Comparison of ENCODE assay signal across 10 cellular contexts in genomic region chr11:102914238-102915043, GRCh38. TPM values are rescaled to one million over a fixed set of nuclear protein-coding genes. Genes with fewer than 3 reads are reported as not detected.
DNase-seq lines count a peak whose midpoint lies in the region; ATAC-seq, FAIRE-seq and TF ChIP-seq lines count a peak whose summit lies in the region.
"Had no signal": no experiment of that assay in that cellular context is flagged by ENCODE, and none has a peak within 500 bp of the region (broad histone marks: within the 10 kb centered on the region; RNA-seq: fewer than 3 reads in every experiment).

No MANE protein-coding gene starts in this region.

- no peaks in the 10 kb centered on the region for H3K27me3 ChIP-seq in H7 (ENCODE audit: control insufficient read depth, insufficient read depth, low read length)

- peaks cover 5% of the 10 kb centered on the region for H3K27me3 Mint-ChIP-seq in activated CD4-positive, alpha-beta T cell treated with anti-CD3 and anti-CD28 coated beads, Interleukin-2, amount 10 ng/mL, durations not matched to agents 7 days and 5 days

- no peak overlapping the region for H3K27ac Mint-ChIP-seq in activated CD4-positive, alpha-beta T cell treated with anti-CD3 and anti-CD28 coated beads, Interleukin-2, amount 10 ng/mL, durations not matched to agents 7 days and 5 days
- H3K27ac Mint-ChIP-seq: natural killer cell treated with Interleukin-12 subunit alpha and Interleukin-12 subunit beta and Interleukin-15 and Interleukin-18, amount 100 ng/mL, for 72 hours had no signal

- no peaks in the 10 kb centered on the region for H3K9me3 Mint-ChIP-seq in activated CD4-positive, alpha-beta T cell treated with anti-CD3 and anti-CD28 coated beads, Interleukin-2, amount 10 ng/mL, durations not matched to agents 7 days and 5 days
- H3K9me3 Mint-ChIP-seq: natural killer cell treated with Interleukin-12 subunit alpha and Interleukin-12 subunit beta and Interleukin-15 and Interleukin-18, amount 100 ng/mL, for 72 hours had no signal

- H3K4me3 Mint-ChIP-seq in activated CD4-positive, alpha-beta T cell treated with anti-CD3 and anti-CD28 coated beads, Interleukin-2, amount 10 ng/mL, durations not matched to agents 7 days and 5 days, result no peak overlapping the region
- H3K4me3 Mint-ChIP-seq: natural killer cell treated with Interleukin-12 subunit alpha and Interleukin-12 subunit beta and Interleukin-15 and Interleukin-18, amount 100 ng/mL, for 72 hours had no signal

- POLR2A ChIA-PET in activated CD4-positive, alpha-beta T cell treated with anti-CD3 and anti-CD28 coated beads, Interleukin-2, amount 10 ng/mL, durations not matched to agents 7 days and 5 days (lab: Charles Lee), result no interaction called here

- no peak for FAIRE-seq in GM12892 (lab: Jason Lieb, UNC)

- no peaks in the 10 kb centered on the region for H3K36me3 ChIP-seq in H7 (replicated peaks; ENCODE audit: control insufficient read depth, insufficient read depth, low read length)

- intact Hi-C loops in head of caudate nucleus (cut with DNase I), result no loop called here

- CTCF ChIA-PET in activated CD4-positive, alpha-beta T cell treated with anti-CD3 and anti-CD28 coated beads, Interleukin-2, amount 10 ng/mL, durations not matched to agents 7 days and 5 days (lab: Charles Lee), result interaction anchor here (0.8 kb wide), 1 partner anchor 301 kb away, joined by 3 read pairs; no protein-coding TSS in a partner anchor

- H3K4me3 ChIP-seq in H7 (ENCODE audit: insufficient read depth, low read depth, low read length), result no peak overlapping the region
- H3K4me3 ChIP-seq: SK-N-MC had no signal

- no peaks in the 10 kb centered on the region for H3K36me3 Mint-ChIP-seq in activated CD4-positive, alpha-beta T cell treated with anti-CD3 and anti-CD28 coated beads, Interleukin-2, amount 10 ng/mL, durations not matched to agents 7 days and 5 days (ENCODE audit: low read depth)
- H3K36me3 Mint-ChIP-seq: natural killer cell treated with Interleukin-12 subunit alpha and Interleukin-12 subunit beta and Interleukin-15 and Interleukin-18, amount 100 ng/mL, for 72 hours had no signal

- ATAC-seq in HG02610 (IDR thresholded peaks at IDR 0.05; ENCODE audit: unreplicated experiment), result no peak

- in situ Hi-C loops in SK-MEL-5 (cut with HindIII; ENCODE audit: low pct_unique_long_range_greater_than_20kb, low sequenced_read_pairs), result no loop called here

- peak; percentile 13 for DNase-seq in DMS 273 (lab: John Stamatoyannopoulos, UW; ENCODE audit: unreplicated experiment)
- peak; percentile 30 for DNase-seq in H7
- DNase-seq in SK-MEL-5 (ENCODE audit: low read depth, low spot score), result peak; percentile 57
- DNase-seq in head of caudate nucleus, result peak in 28 of 42 donors; percentile 9 to 66 (median 36)
- peak; percentile 31 for DNase-seq in stromal cell of bone marrow (ENCODE audit: low read depth)
- DNase-seq in activated CD4-positive, alpha-beta T cell treated with anti-CD3 and anti-CD28 coated beads, Interleukin-2, amount 10 ng/mL, durations not matched to agents 7 days and 5 days, result no peak
- no peak for DNase-seq in GM12892 (ENCODE audit: insufficient read length)

- TF ChIP-seq POLR2A in GM12892 (IDR thresholded peaks at IDR 0.05; ENCODE audit: low read depth, low read length), result no peak

- no peaks in the 10 kb centered on the region for H3K4me1 Mint-ChIP-seq in activated CD4-positive, alpha-beta T cell treated with anti-CD3 and anti-CD28 coated beads, Interleukin-2, amount 10 ng/mL, durations not matched to agents 7 days and 5 days

RNA-seq across cellular contexts. Expression of gene MMP12, which starts 39.7 kb away (rescaled TPM):
- not detected in 2 replicates for total RNA-seq in H7 (2014; rRNA removed; shearing (Covaris generic))
- not detected in 2 replicates for total RNA-seq in SK-MEL-5 (2014; rRNA removed; shearing (Covaris generic))
- polyA plus RNA-seq in SK-MEL-5 (2015; cell fraction: cytosol; rRNA removed), result 0.46 TPM in 1 of 2 replicates, not detected in the other
- polyA plus RNA-seq in SK-MEL-5 (2015; cell fraction: nucleus; rRNA removed), result not detected in 2 replicates
- not detected for total RNA-seq in activated CD4-positive, alpha-beta T cell treated with anti-CD3 and anti-CD28 coated beads, Interleukin-2, amount 10 ng/mL, durations not matched to agents 7 days and 5 days
- polyA plus RNA-seq in GM12892 (2012; ENCODE audit: missing spikeins), result not detected
- total RNA-seq: natural killer cell treated with Interleukin-12 subunit alpha and Interleukin-12 subunit beta and Interleukin-15 and Interleukin-18, amount 100 ng/mL, for 72 hours had no signal

RNA-seq across cellular contexts. Expression of gene MMP13, which starts 41.1 kb away (rescaled TPM):
- not detected in 2 replicates for total RNA-seq in H7 (2014; rRNA removed; shearing (Covaris generic))
- total RNA-seq in SK-MEL-5 (2014; rRNA removed; shearing (Covaris generic)), result not detected in 2 replicates
- polyA plus RNA-seq in SK-MEL-5 (2015; cell fraction: cytosol; rRNA removed), result not detected in 2 replicates
- not detected in 2 replicates for polyA plus RNA-seq in SK-MEL-5 (2015; cell fraction: nucleus; rRNA removed)
- not detected for total RNA-seq in activated CD4-positive, alpha-beta T cell treated with anti-CD3 and anti-CD28 coated beads, Interleukin-2, amount 10 ng/mL, durations not matched to agents 7 days and 5 days
- polyA plus RNA-seq in GM12892 (2012; ENCODE audit: missing spikeins), result not detected
- total RNA-seq: natural killer cell treated with Interleukin-12 subunit alpha and Interleukin-12 subunit beta and Interleukin-15 and Interleukin-18, amount 100 ng/mL, for 72 hours had no signal

Comparison
In these comparisons a context has a peak if more than half of its experiments do, and no peak if none do; other contexts are left out.
1. DNase-seq: peak in DMS 273 (single experiment), H7 (single experiment), SK-MEL-5 (single experiment), head of caudate nucleus (28 of 42) and stromal cell of bone marrow (single experiment); none in activated CD4-positive, alpha-beta T cell treated with anti-CD3 and anti-CD28 coated beads, Interleukin-2, amount 10 ng/mL, durations not matched to agents 7 days and 5 days (single experiment) and GM12892 (single experiment).